In genomic region chr2:18410543-18410942, GRCh38 we compare ENCODE assay signal across 16 cellular contexts.
DNase-seq lines count a peak whose midpoint lies in the region; ATAC-seq and TF ChIP-seq lines count a peak whose summit lies in the region.
"Had no signal": no experiment of that assay in that cellular context is flagged by ENCODE, and none has a peak within 500 bp of the region (broad histone marks: within the 10 kb centered on the region; RNA-seq: fewer than 3 reads in every experiment).

No MANE protein-coding gene starts in this region.

- no peaks in the 10 kb centered on the region for H4K20me1 ChIP-seq in hepatocyte (ENCODE audit: insufficient read depth, poor library complexity, severe bottlenecking)
- H4K20me1 ChIP-seq: BLaER1 treated with 17β-estradiol and CSF1 and Interleukin-3, amounts not matched to agents 10 nM and 100 nM had no signal

- ATAC-seq in GM18520 (IDR thresholded peaks at IDR 0.05; ENCODE audit: unreplicated experiment), result no peak

- TF ChIP-seq CTCF in AG04450 (IDR thresholded peaks at IDR 0.05; ENCODE audit: low read depth, low read length), result peak; percentile 33; the same call in 1 of the 2 replicates
- peak; percentile 59 for TF ChIP-seq CTCF in HFFc6 (IDR thresholded peaks at IDR 0.05)
- TF ChIP-seq CTCF in chondrocyte (IDR thresholded peaks at IDR 0.05), result peak; percentile 58
- TF ChIP-seq CTCF in hepatocyte (IDR thresholded peaks at IDR 0.05; ENCODE audit: poor library complexity), result peak; percentile 5

- no peak overlapping the region for H3K4me3 ChIP-seq in AG04450 (ENCODE audit: low read depth, low read length)
- no peak overlapping the region for H3K4me3 ChIP-seq in hepatocyte
- H3K4me3 ChIP-seq: BLaER1 treated with 17β-estradiol and CSF1 and Interleukin-3, amounts not matched to agents 10 nM and 100 nM; GM23248 had no signal

- H3K4me1 Mint-ChIP-seq in HFFc6 (ENCODE audit: low read depth) (peaks cover 21% of the 10 kb centered on the region), chondrocyte (ENCODE audit: low read depth) (peaks cover 17% of the 10 kb centered on the region)
- H3K4me1 Mint-ChIP-seq: CD4-positive, alpha-beta memory T cell had no signal

- H3K9me3 ChIP-seq in AG04450 (ENCODE audit: control insufficient read depth, insufficient read depth, low read length) (no peaks in the 10 kb centered on the region), hepatocyte (ENCODE audit: low read depth) (no peaks in the 10 kb centered on the region)
- H3K9me3 ChIP-seq: BLaER1 treated with 17β-estradiol and CSF1 and Interleukin-3, amounts not matched to agents 10 nM and 100 nM had no signal

- H3K9me3 Mint-ChIP-seq in HFFc6 (no peaks in the 10 kb centered on the region), chondrocyte (ENCODE audit: low read depth) (no peaks in the 10 kb centered on the region)
- H3K9me3 Mint-ChIP-seq: CD4-positive, alpha-beta memory T cell had no signal

- 77% methylated on average over 1 of the region's 1 CpG for WGBS in hepatocyte (ENCODE audit: low lambda C conversion rate, missing lambda C conversion rate)

- H3K4me3 Mint-ChIP-seq in HFFc6 (no peak overlapping the region), chondrocyte (ENCODE audit: unreplicated experiment) (no peak overlapping the region)
- H3K4me3 Mint-ChIP-seq: CD4-positive, alpha-beta memory T cell had no signal

- H3K27me3 Mint-ChIP-seq in HFFc6 (ENCODE audit: insufficient read depth) (no peaks in the 10 kb centered on the region), chondrocyte (ENCODE audit: low read depth) (no peaks in the 10 kb centered on the region)

- no peak for DNase-seq in AG04450 (ENCODE audit: low read depth, low spot score)
- DNase-seq in HFFc6, result no peak
- DNase-seq in chondrocyte (ENCODE audit: low spot score), result no peak
- DNase-seq in hepatocyte (ENCODE audit: low spot score), result no peak
- DNase-seq in NCI-H146 (lab: John Stamatoyannopoulos, UW), result no peak
- DNase-seq in NK-92 treated with Interleukin-12 subunit alpha and Interleukin-12 subunit beta, amount 100 ng/mL, for 24 hours (lab: John Stamatoyannopoulos, UW), result no peak
- DNase-seq: CD4-positive, alpha-beta memory T cell; GM23248; HCEC 1CT; Kasumi-1; NCI-H1694 treated with DMSO at 0.1 percent for 48 hours; NCI-H446; NCI-H526; SIG-M5 had no signal

- POLR2A ChIA-PET in AG04450 (lab: Yijun Ruan, JAX), result no interaction called here

- CTCF ChIA-PET in AG04450 (lab: Charles Lee), result interaction anchor here (2.3 kb wide), 1 partner anchor 22 kb away, joined by 13 read pairs; no protein-coding TSS in a partner anchor

- H3K27ac ChIP-seq in AG04450 (ENCODE audit: low read depth, low read length) (no peak overlapping the region), hepatocyte (no peak overlapping the region)
- H3K27ac ChIP-seq: BLaER1 treated with 17β-estradiol and CSF1 and Interleukin-3, amounts not matched to agents 10 nM and 100 nM; GM23248 had no signal

- no peaks in the 10 kb centered on the region for H3K9me2 ChIP-seq in hepatocyte (replicated peaks; ENCODE audit: insufficient read depth)

- no peaks in the 10 kb centered on the region for H3K4me1 ChIP-seq in hepatocyte (ENCODE audit: insufficient read depth)

- H3K27me3 ChIP-seq in AG04450 (ENCODE audit: control insufficient read depth, insufficient read depth, low read length) (no peaks in the 10 kb centered on the region), hepatocyte (no peaks in the 10 kb centered on the region)
- H3K27me3 ChIP-seq: BLaER1 treated with 17β-estradiol and CSF1 and Interleukin-3, amounts not matched to agents 10 nM and 100 nM had no signal

- no peak overlapping the region for H3K4me2 ChIP-seq in hepatocyte
- H3K4me2 ChIP-seq: BLaER1 treated with 17β-estradiol and CSF1 and Interleukin-3, amounts not matched to agents 10 nM and 100 nM had no signal

- H3K36me3 ChIP-seq in hepatocyte (replicated peaks; ENCODE audit: insufficient read depth, low read depth), result no peaks in the 10 kb centered on the region
- H3K36me3 ChIP-seq: BLaER1 treated with 17β-estradiol and CSF1 and Interleukin-3, amounts not matched to agents 10 nM and 100 nM had no signal

- no peak overlapping the region for H2AFZ ChIP-seq in hepatocyte
- H2AFZ ChIP-seq: GM23248 had no signal

- H3K36me3 Mint-ChIP-seq in HFFc6 (ENCODE audit: low read depth) (no peaks in the 10 kb centered on the region), chondrocyte (ENCODE audit: low read depth) (no peaks in the 10 kb centered on the region)
- H3K36me3 Mint-ChIP-seq: CD4-positive, alpha-beta memory T cell had no signal

- H3K79me2 ChIP-seq in hepatocyte, result no peaks in the 10 kb centered on the region

- no peak overlapping the region for H3K27ac Mint-ChIP-seq in HFFc6
- no peak overlapping the region for H3K27ac Mint-ChIP-seq in chondrocyte (ENCODE audit: unreplicated experiment)
- H3K27ac Mint-ChIP-seq: CD4-positive, alpha-beta memory T cell had no signal

Comparison
In these comparisons a context has a peak if more than half of its experiments do, and no peak if none do; other contexts are left out.
1. CTCF ChIP-seq: peak in every context shown above with its lines; median percentile 59 in HFFc6; 58 in chondrocyte; 33 in AG04450; 5 in hepatocyte.